Comparison of ENCODE assay signal across 8 cellular contexts in the genomic region with DNA sequence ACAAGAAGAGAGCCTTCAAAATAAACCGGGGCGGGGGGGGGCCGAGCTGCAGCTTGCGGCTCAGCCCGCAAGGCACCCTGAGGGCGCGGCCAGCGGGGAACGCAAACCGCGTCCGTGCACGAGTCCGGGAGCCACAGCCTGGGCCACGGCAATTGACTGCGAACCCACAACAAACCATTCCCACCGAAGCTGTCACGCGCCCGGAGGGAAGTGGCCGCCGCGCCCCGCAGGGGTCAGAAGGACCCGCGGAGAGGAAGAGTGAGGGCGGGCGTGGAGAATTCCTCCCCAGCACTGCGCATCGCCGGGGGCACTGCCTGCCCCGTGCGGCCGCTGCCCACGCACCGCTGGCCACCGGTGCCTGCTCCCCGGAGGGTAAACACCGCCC. TPM values are rescaled to one million over a fixed set of nuclear protein-coding genes. Genes with fewer than 3 reads are reported as not detected.
DNase-seq lines count a peak whose midpoint lies in the region; ATAC-seq, FAIRE-seq and TF ChIP-seq lines count a peak whose summit lies in the region.

No MANE protein-coding gene starts in this region.

- CTCF ChIA-PET in activated CD8-positive, alpha-beta T cell treated with anti-CD3 and anti-CD28 coated beads for 36 hours (lab: Charles Lee), result interaction anchor here (1.0 to 3.9 kb wide), 9 partner anchors 8 to 372 kb away, joined by 3 to 24 read pairs (median 6); no protein-coding TSS in a partner anchor

- intact Hi-C loops in activated CD8-positive, alpha-beta T cell treated with anti-CD3 and anti-CD28 coated beads for 36 hours (cut with micrococcal nuclease), result no loop called here

- no peak for FAIRE-seq in RCC 7860 (lab: Jason Lieb, UNC)

- H3K9ac ChIP-seq in fibroblast of lung (ENCODE audit: insufficient read depth, low read length), result peak overlapping the region; percentile 87
- H3K9ac ChIP-seq in neural cell (ENCODE audit: low read length), result peak overlapping the region; percentile 49

- H3K4me1 ChIP-seq in fibroblast of lung (ENCODE audit: control insufficient read depth, extremely low read depth, insufficient read depth, low read length), result peaks cover 5% of the 10 kb centered on the region

- no peaks in the 10 kb centered on the region for H3K9me3 Mint-ChIP-seq in activated CD8-positive, alpha-beta T cell treated with anti-CD3 and anti-CD28 coated beads for 36 hours

- H2AFZ ChIP-seq in fibroblast of lung (ENCODE audit: low read length) (peak overlapping the region; percentile 19), neural cell (ENCODE audit: low read depth, low read length) (peak overlapping the region; percentile 65)

- peaks cover 45% of the 10 kb centered on the region for H3K4me1 Mint-ChIP-seq in activated CD8-positive, alpha-beta T cell treated with anti-CD3 and anti-CD28 coated beads for 36 hours (ENCODE audit: low read depth)

- DNase-seq in GM12865 (ENCODE audit: low read depth) (peak; percentile 24), fibroblast of lung (ENCODE audit: low read depth in 2 of 2) (no peak), RCC 7860 (ENCODE audit: low spot score) (no peak), AG08395 (ENCODE audit: low spot score) (no peak)
- DNase-seq in activated CD8-positive, alpha-beta T cell treated with anti-CD3 and anti-CD28 coated beads for 36 hours, result no peak

- H3K4me2 ChIP-seq in fibroblast of lung (ENCODE audit: extremely low read depth, insufficient read depth, low read length) (peak overlapping the region; percentile 84), neural cell (ENCODE audit: low read length) (peak overlapping the region; percentile 84)

- H3K27me3 Mint-ChIP-seq in activated CD8-positive, alpha-beta T cell treated with anti-CD3 and anti-CD28 coated beads for 36 hours, result peaks cover 16% of the 10 kb centered on the region

- H3K27ac Mint-ChIP-seq in activated CD8-positive, alpha-beta T cell treated with anti-CD3 and anti-CD28 coated beads for 36 hours, result peak overlapping the region; percentile 74

- TF ChIP-seq CTCF in GM12865 (IDR thresholded peaks at IDR 0.05; ENCODE audit: insufficient read depth, low read depth, low read length, missing control alignments) (no peak), fibroblast of lung (conservative IDR thresholded peaks at IDR 0.05 in 1 of 2, IDR thresholded peaks at IDR 0.05 in 1 of 2; ENCODE audit: low read depth in 1 of 2, low read length in 2 of 2) (no peak), neural cell (IDR thresholded peaks at IDR 0.05; ENCODE audit: poor library complexity, severe bottlenecking) (no peak)
- TF ChIP-seq CTCF in activated CD8-positive, alpha-beta T cell treated with anti-CD3 and anti-CD28 coated beads for 36 hours (IDR thresholded peaks at IDR 0.05), result no peak

- no peaks in the 10 kb centered on the region for H3K9me2 ChIP-seq in neural cell (ENCODE audit: insufficient read depth, low read length)

- H4K20me1 ChIP-seq in fibroblast of lung (ENCODE audit: control insufficient read depth, extremely low read depth, insufficient read depth, low read length) (no peaks in the 10 kb centered on the region), neural cell (ENCODE audit: insufficient read depth) (no peaks in the 10 kb centered on the region)

- peaks cover 45% of the 10 kb centered on the region for H3K79me2 ChIP-seq in fibroblast of lung (ENCODE audit: control insufficient read depth, insufficient read depth, low read length)
- H3K79me2 ChIP-seq in neural cell (replicated peaks; ENCODE audit: insufficient read depth, low read length), result no peaks in the 10 kb centered on the region

- no peaks in the 10 kb centered on the region for H3K27me3 ChIP-seq in fibroblast of lung (ENCODE audit: control insufficient read depth, insufficient read depth, low read length)
- peaks cover 25% of the 10 kb centered on the region for H3K27me3 ChIP-seq in neural cell (ENCODE audit: insufficient read depth, low read depth, low read length)

- no peak for TF ChIP-seq EP300 in neural cell (conservative IDR thresholded peaks at IDR 0.05; ENCODE audit: poor library complexity, severe bottlenecking)

- H3K9me3 ChIP-seq in fibroblast of lung (ENCODE audit: control insufficient read depth, insufficient read depth, low read depth, low read length) (no peaks in the 10 kb centered on the region), neural cell (ENCODE audit: low read length) (no peaks in the 10 kb centered on the region)

- peaks cover 5% of the 10 kb centered on the region for H3F3A ChIP-seq in neural cell (ENCODE audit: insufficient read depth, low read length, poor library complexity, severe bottlenecking)

- no peak for TF ChIP-seq RAD21 in neural cell (conservative IDR thresholded peaks at IDR 0.05)

- peak; percentile 24 for ATAC-seq in HG03025 (IDR thresholded peaks at IDR 0.05; ENCODE audit: low FRiP score, unreplicated experiment)
- peak; percentile 21 for ATAC-seq in activated CD8-positive, alpha-beta T cell treated with anti-CD3 and anti-CD28 coated beads for 36 hours
- no peak for ATAC-seq in GM18520 (IDR thresholded peaks at IDR 0.05; ENCODE audit: unreplicated experiment)

- H3K4me3 ChIP-seq in GM12865 (ENCODE audit: low read depth, low read length) (peak overlapping the region; percentile 76), fibroblast of lung (replicated peaks in 1 of 4; ENCODE audit: control extremely low read depth in 1 of 4, insufficient read depth in 1 of 4, low read depth in 3 of 4, low read length in 4 of 4) (peak overlapping the region; percentile 82 to 99 (median 90)), neural cell (ENCODE audit: low read length) (peak overlapping the region; percentile 93)

- H3K27ac ChIP-seq in fibroblast of lung (ENCODE audit: insufficient read depth, low read length), result peak overlapping the region; percentile 88
- no peak overlapping the region for H3K27ac ChIP-seq in neural cell (ENCODE audit: low read length)

- H3K36me3 ChIP-seq in fibroblast of lung (ENCODE audit: control insufficient read depth, insufficient read depth, low read length) (no peaks in the 10 kb centered on the region), neural cell (ENCODE audit: insufficient read depth, low read length) (no peaks in the 10 kb centered on the region)

- no peaks in the 10 kb centered on the region for H3K36me3 Mint-ChIP-seq in activated CD8-positive, alpha-beta T cell treated with anti-CD3 and anti-CD28 coated beads for 36 hours (ENCODE audit: low read depth)

- H3K4me3 Mint-ChIP-seq in activated CD8-positive, alpha-beta T cell treated with anti-CD3 and anti-CD28 coated beads for 36 hours, result peak overlapping the region; percentile 89

- POLR2A ChIA-PET in activated CD8-positive, alpha-beta T cell treated with anti-CD3 and anti-CD28 coated beads for 36 hours (lab: Charles Lee), result interaction anchor here (1.0 to 1.1 kb wide), 2 partner anchors 13 to 79 kb away, joined by 3 read pairs; no protein-coding TSS in a partner anchor

TF ChIP-seq in neural cell, 6 proteins besides CTCF, POLR2A, EP300 and RAD21:
- TF ChIP-seq MXI1 (conservative IDR thresholded peaks at IDR 0.05; ENCODE audit: poor library complexity, severe bottlenecking), result no peak
- TF ChIP-seq TAF1 (IDR thresholded peaks at IDR 0.05; ENCODE audit: low read depth), result no peak
- TF ChIP-seq EZH2 (IDR thresholded peaks at IDR 0.05; ENCODE audit: borderline replicate concordance, insufficient read depth, low read length, poor library complexity, severe bottlenecking), result no peak
- TF ChIP-seq POLR2AphosphoS5 (IDR thresholded peaks at IDR 0.05), result no peak
- no peak for TF ChIP-seq REST (IDR thresholded peaks at IDR 0.05; ENCODE audit: borderline replicate concordance)
- TF ChIP-seq SMC3 (conservative IDR thresholded peaks at IDR 0.05; ENCODE audit: poor library complexity), result no peak

RNA-seq across cellular contexts. Expression of gene TGFBR3, which starts 0.6 kb away (rescaled TPM):
- 1 to 10 TPM; 5.5 to 7.5 TPM for total RNA-seq in activated CD8-positive, alpha-beta T cell treated with anti-CD3 and anti-CD28 coated beads for 36 hours
- total RNA-seq in fibroblast of lung, result 31.6 and 98.1 TPM in 2 replicates
- polyA plus RNA-seq in fibroblast of lung (56.8 and 68.3 TPM in 2 replicates), neural cell (0.25 and 0.28 TPM in 2 replicates)
- 22.3 and 32.9 TPM in 2 replicates for polyA plus RNA-seq in fibroblast of lung (2012)
- polyA minus RNA-seq in fibroblast of lung (ENCODE audit: low replicate concordance) (115 and 133 TPM in 2 replicates), neural cell (0.35 and 1.2 TPM in 2 replicates)
